In the genomic region with DNA sequence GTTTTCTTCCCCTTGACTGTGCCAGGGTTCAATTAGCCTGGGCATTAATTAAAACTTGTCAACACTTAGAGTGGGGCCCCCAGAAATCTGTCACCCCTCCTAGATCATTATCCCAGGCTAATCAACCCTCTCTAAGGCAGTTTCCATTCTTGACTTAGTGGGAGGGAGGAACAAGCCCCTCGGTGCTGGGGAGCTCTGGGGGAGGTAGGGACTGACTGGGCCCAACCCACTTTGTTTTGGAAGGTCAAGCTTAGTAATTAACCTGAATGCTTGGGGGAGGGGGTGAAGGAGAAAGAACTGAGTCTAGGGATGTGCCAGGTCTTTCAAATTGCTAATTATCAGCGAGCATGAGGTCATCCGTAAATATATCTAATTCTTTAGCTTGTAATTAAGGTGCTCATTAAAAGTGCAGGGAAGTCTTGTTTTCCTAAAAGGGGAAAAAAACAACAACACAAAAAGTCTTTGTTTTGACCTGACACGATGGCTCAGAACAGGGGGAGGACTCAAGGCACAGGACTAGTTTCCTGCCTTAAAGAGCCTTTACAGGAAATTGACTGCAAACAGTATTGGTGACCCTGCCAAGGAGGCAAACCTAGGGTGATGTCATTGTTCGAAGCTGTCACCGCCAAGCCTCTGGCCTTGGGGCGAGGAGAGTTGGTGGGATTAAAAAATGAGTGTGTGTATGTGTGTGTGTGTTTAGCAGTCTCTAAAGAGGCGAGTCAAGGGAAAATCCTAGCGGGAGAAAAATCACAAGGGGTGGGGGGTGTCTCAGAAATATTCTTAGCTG, we compare ENCODE assay signal across 8 cellular contexts. TPM values are rescaled to one million over a fixed set of nuclear protein-coding genes. Genes with fewer than 3 reads are reported as not detected.
A peak's percentile ranks its signal among the peaks of the same experiment; 100 is the strongest.
DNase-seq lines count a peak whose midpoint lies in the region; ATAC-seq and TF ChIP-seq lines count a peak whose summit lies in the region.

No MANE protein-coding gene starts in this region.

- no peak overlapping the region for H3K4me3 ChIP-seq in brain microvascular endothelial cell (ENCODE audit: low read depth, low read length)
- no peak overlapping the region for H3K4me3 ChIP-seq in lower leg skin (ENCODE audit: low read depth, poor library complexity, severe bottlenecking)

- peak overlapping the region; percentile 80 for H3K27ac Mint-ChIP-seq in stimulated activated memory B cell treated with anti-CD40 and anti-IgM and Interleukin-4, amounts not matched to agents 10 μg/mL and 1 μg/mL and 100 μg/mL, for 72 hours

- 16 to 20% methylated on average over 9 of the region's 9 CpGs for WGBS in lower leg skin, 2 donors

- H3K27me3 ChIP-seq in brain microvascular endothelial cell (replicated peaks), result no peaks in the 10 kb centered on the region

- DNase-seq in GM19238 (ENCODE audit: insufficient read length, low spot score), result peak; percentile 56
- DNase-seq in NCI-H69 (lab: John Stamatoyannopoulos, UW), result peak; percentile 73
- DNase-seq in brain microvascular endothelial cell, result peak; percentile 63
- DNase-seq in iris pigment epithelial cell (ENCODE audit: low read depth), result peak; percentile 84
- DNase-seq in NCI-H1092 treated with DMSO at 0.1 percent for 48 hours (lab: John Stamatoyannopoulos, UW), result no peak
- no peak for DNase-seq in NCI-H2171 treated with DMSO at 0.1 percent for 48 hours (lab: John Stamatoyannopoulos, UW)
- DNase-seq in lower leg skin (ENCODE audit: low spot score in 2 of 2), result no peak

- H3K4me1 Mint-ChIP-seq in stimulated activated memory B cell treated with anti-CD40 and anti-IgM and Interleukin-4, amounts not matched to agents 10 μg/mL and 1 μg/mL and 100 μg/mL, for 72 hours, result peaks cover 91% of the 10 kb centered on the region

- ATAC-seq in stimulated activated memory B cell treated with anti-CD40 and anti-IgM and Interleukin-4, amounts not matched to agents 10 μg/mL and 1 μg/mL and 100 μg/mL, for 72 hours, result peak; percentile 76

- intact Hi-C loops in lower leg skin (cut with DNase I; ENCODE audit: low total_unique reads), result no loop called here

- TF ChIP-seq POLR2A in lower leg skin (IDR thresholded peaks at IDR 0.05), result no peak

- no peaks in the 10 kb centered on the region for H3K9me3 Mint-ChIP-seq in stimulated activated memory B cell treated with anti-CD40 and anti-IgM and Interleukin-4, amounts not matched to agents 10 μg/mL and 1 μg/mL and 100 μg/mL, for 72 hours

- H3K36me3 ChIP-seq in brain microvascular endothelial cell (replicated peaks), result no peaks in the 10 kb centered on the region

- H3K36me3 Mint-ChIP-seq in stimulated activated memory B cell treated with anti-CD40 and anti-IgM and Interleukin-4, amounts not matched to agents 10 μg/mL and 1 μg/mL and 100 μg/mL, for 72 hours, result peaks cover 28% of the 10 kb centered on the region

- in situ Hi-C loops in brain microvascular endothelial cell (cut with HindIII; ENCODE audit: low pct_ligation_motif_present, low sequenced_read_pairs), result no loop called here

- TF ChIP-seq CTCF in brain microvascular endothelial cell (IDR thresholded peaks at IDR 0.05; ENCODE audit: low read depth, low read length, missing control alignments) (no peak), lower leg skin (IDR thresholded peaks at IDR 0.05) (no peak)

- peak overlapping the region; percentile 78 for H3K27ac ChIP-seq in brain microvascular endothelial cell

- no peaks in the 10 kb centered on the region for H3K27me3 Mint-ChIP-seq in stimulated activated memory B cell treated with anti-CD40 and anti-IgM and Interleukin-4, amounts not matched to agents 10 μg/mL and 1 μg/mL and 100 μg/mL, for 72 hours

- H3K4me3 Mint-ChIP-seq in stimulated activated memory B cell treated with anti-CD40 and anti-IgM and Interleukin-4, amounts not matched to agents 10 μg/mL and 1 μg/mL and 100 μg/mL, for 72 hours, result peak overlapping the region; percentile 70

RNA-seq across cellular contexts. Expression of a gene that starts 19.4 kb away (rescaled TPM):
- total RNA-seq in lower leg skin, result 100 to 1,000 TPM; 411 to 572 (median 469) TPM

RNA-seq across cellular contexts. Expression of a gene that starts 47.9 kb away (rescaled TPM):
- total RNA-seq in lower leg skin, result 100 to 1,000 TPM; 417 to 543 (median 453) TPM

RNA-seq across cellular contexts. Expression of a gene that starts 49.1 kb away (rescaled TPM):
- 1 to 10 TPM in 3 of 4 donors, under 1 TPM in 1; 0.80 to 9.8 (median 5.6) TPM for total RNA-seq in lower leg skin

Comparison
In these comparisons a context has a peak if more than half of its experiments do, and no peak if none do; other contexts are left out.
1. DNase-seq: peak in GM19238 (single experiment), NCI-H69 (single experiment), brain microvascular endothelial cell (single experiment) and iris pigment epithelial cell (single experiment); none in NCI-H1092 treated with DMSO at 0.1 percent for 48 hours (single experiment), NCI-H2171 treated with DMSO at 0.1 percent for 48 hours (single experiment) and lower leg skin (0 of 2).